ENCODE assay signal across 10 cellular contexts in genomic region chr11:130212431-130212961, GRCh38. TPM values are rescaled to one million over a fixed set of nuclear protein-coding genes. Genes with fewer than 3 reads are reported as not detected.
DNase-seq lines count a peak whose midpoint lies in the region; ATAC-seq, FAIRE-seq and TF ChIP-seq lines count a peak whose summit lies in the region.
"Had no signal": no experiment of that assay in that cellular context is flagged by ENCODE, and none has a peak within 500 bp of the region (broad histone marks: within the 10 kb centered on the region; RNA-seq: fewer than 3 reads in every experiment).

No MANE protein-coding gene starts in this region.

- H3K27ac Mint-ChIP-seq in WTC11 = no peak overlapping the region
- H3K27ac Mint-ChIP-seq: activated naive CD8-positive, alpha-beta T cell had no signal

- H3K36me3 ChIP-seq in HepG2 (replicated peaks in 1 of 2; ENCODE audit: control insufficient read depth in 1 of 2, insufficient read depth in 2 of 2, low read length in 2 of 2) (no peaks in the 10 kb centered on the region), mammary epithelial cell (ENCODE audit: insufficient read depth, low read length) (peaks cover 2% of the 10 kb centered on the region)
- H3K36me3 ChIP-seq: SJSA1 had no signal

- no peaks in the 10 kb centered on the region for H3K9me3 Mint-ChIP-seq in WTC11

- TF ChIP-seq CTCF in WTC11 (IDR thresholded peaks at IDR 0.05) = no peak
- no peak for TF ChIP-seq CTCF in HepG2 (CRISPR knock-in tag; IDR thresholded peaks at IDR 0.05)
- TF ChIP-seq CTCF in mammary epithelial cell (conservative IDR thresholded peaks at IDR 0.05 in 1 of 2, IDR thresholded peaks at IDR 0.05 in 1 of 2; ENCODE audit: extremely low read depth in 1 of 2, insufficient read depth in 1 of 2, low read depth in 1 of 2, low read length in 2 of 2) = no peak

- H3K27me3 ChIP-seq in HepG2 (ENCODE audit: control insufficient read depth in 1 of 2, insufficient read depth in 2 of 2, low read length in 2 of 2) (peaks cover 0 to 25% of the 10 kb centered on the region in 2 experiments; a peak in 4 of 5 replicates), mammary epithelial cell (ENCODE audit: insufficient read depth, low read length) (no peaks in the 10 kb centered on the region)
- H3K27me3 ChIP-seq: SJSA1 had no signal

- CTCF ChIA-PET in WTC11 (lab: Charles Lee) = interaction anchor here (0.6 to 1.6 kb wide), 38 partner anchors 9 to 1135 kb away, joined by 3 to 39 read pairs (median 4); partner anchors contain the start of gene ADAMTS8
- CTCF ChIA-PET in HepG2 (lab: Yijun Ruan, JAX; ENCODE audit: low intra/inter-chr PET ratio, low total read pairs) = interaction anchor here (0.6 to 1.6 kb wide), 3 partner anchors 156 to 649 kb away, joined by 3 to 9 read pairs (median 4); no protein-coding TSS in a partner anchor
- CTCF ChIA-PET in mammary epithelial cell (lab: Charles Lee; ENCODE audit: low non-redundant PET) = interaction anchor here (0.5 to 1.1 kb wide), 6 partner anchors 26 to 159 kb away, joined by 3 to 23 read pairs (median 3); no protein-coding TSS in a partner anchor

- H3K79me2 ChIP-seq in HepG2 (ENCODE audit: insufficient read depth, low read length) (no peaks in the 10 kb centered on the region), mammary epithelial cell (ENCODE audit: insufficient read depth, low read length) (no peaks in the 10 kb centered on the region)

- H3K4me3 ChIP-seq in HepG2 (replicated peaks in 1 of 3; ENCODE audit: insufficient read depth in 1 of 3, low read depth in 2 of 3, low read length in 3 of 3) (peak overlapping the region in 1 of 3 experiments; percentile 48; a peak in 2 of 6 replicates), mammary epithelial cell (replicated peaks in 1 of 3; ENCODE audit: insufficient read depth in 1 of 3, low read depth in 2 of 3, low read length in 3 of 3) (no peak overlapping the region)
- H3K4me3 ChIP-seq: SJSA1 had no signal

- H3K9me3 ChIP-seq in HepG2 (ENCODE audit: low read length) = no peaks in the 10 kb centered on the region
- H3K9me3 ChIP-seq in mammary epithelial cell (replicated peaks; ENCODE audit: insufficient read depth, low read length) = no peaks in the 10 kb centered on the region
- H3K9me3 ChIP-seq: SJSA1 had no signal

- H3K9ac ChIP-seq in HepG2 (ENCODE audit: insufficient read depth, low read depth, low read length) (no peak overlapping the region), mammary epithelial cell (ENCODE audit: insufficient read depth, low read length) (no peak overlapping the region)

- peak; percentile 10 for ATAC-seq in GM19351 (IDR thresholded peaks at IDR 0.05; ENCODE audit: unreplicated experiment)
- no peak for ATAC-seq in WTC11
- peak; percentile 43 for ATAC-seq in HepG2
- no peak for ATAC-seq in GM19397 (IDR thresholded peaks at IDR 0.05; ENCODE audit: unreplicated experiment)

- H4K20me1 ChIP-seq in HepG2 (ENCODE audit: insufficient read depth, low read length) (no peaks in the 10 kb centered on the region), mammary epithelial cell (ENCODE audit: insufficient read depth, low read length) (no peaks in the 10 kb centered on the region)

- peaks cover 19% of the 10 kb centered on the region for H3K4me1 Mint-ChIP-seq in WTC11

- dilution Hi-C loops in mammary epithelial cell (cut with HindIII; ENCODE audit: low sequenced_read_pairs) = loop anchor here (25.0 kb wide), 1 partner anchor 650 kb away; no protein-coding TSS in a partner anchor

- no peaks in the 10 kb centered on the region for H3K36me3 Mint-ChIP-seq in WTC11
- H3K36me3 Mint-ChIP-seq: activated naive CD8-positive, alpha-beta T cell had no signal

- intact Hi-C loops in HepG2 (cut with micrococcal nuclease; ENCODE audit: unreplicated experiment) (loop anchor here (2.0 to 5.0 kb wide), 2 partner anchors 180 to 682 kb away; no protein-coding TSS in a partner anchor), mammary epithelial cell (cut with micrococcal nuclease) (loop anchor here (5.0 to 10.0 kb wide), 3 partner anchors 100 to 682 kb away; partner anchors contain the start of gene ZBTB44)

- H2AFZ ChIP-seq in HepG2 (ENCODE audit: low read length) (no peak overlapping the region), mammary epithelial cell (ENCODE audit: low read depth, low read length) (no peak overlapping the region)

- H3K4me1 ChIP-seq in HepG2 (ENCODE audit: insufficient read depth, low read length) (peaks cover 22% of the 10 kb centered on the region), mammary epithelial cell (ENCODE audit: insufficient read depth, low read length) (no peaks in the 10 kb centered on the region)
- H3K4me1 ChIP-seq: SJSA1 had no signal

- POLR2A ChIA-PET in WTC11 (lab: Charles Lee) (interaction anchor here (0.6 kb wide), 1 partner anchor 19 kb away, joined by 3 read pairs; no protein-coding TSS in a partner anchor), HepG2 (lab: Yijun Ruan, JAX) (interaction anchor here (1.6 kb wide), 1 partner anchor 31 kb away, joined by 8 read pairs; no protein-coding TSS in a partner anchor)

- no peak for TF ChIP-seq RAD21 in HepG2 (CRISPR knock-in tag; IDR thresholded peaks at IDR 0.05)

- TF ChIP-seq EP300 in HepG2 (IDR thresholded peaks at IDR 0.05; ENCODE audit: low read depth in 2 of 2, low read length in 2 of 2) = no peak
- no peak for TF ChIP-seq EP300 in HepG2 (CRISPR knock-in tag; IDR thresholded peaks at IDR 0.05; ENCODE audit: borderline replicate concordance)

- no peak for TF ChIP-seq POLR2A in HepG2 (IDR thresholded peaks at IDR 0.05; ENCODE audit: insufficient read depth in 1 of 2, low read depth in 2 of 2, low read length in 2 of 2)

- in situ Hi-C loops in HepG2 (cut with HindIII; ENCODE audit: extremely low pct_ligation_motif_present, low pct_unique_long_range_greater_than_20kb) = loop anchor here (5.0 to 25.0 kb wide), 4 partner anchors 152 to 675 kb away; no protein-coding TSS in a partner anchor
- in situ Hi-C loops in mammary epithelial cell (cut with MboI; ENCODE audit: low sequenced_read_pairs in 2 of 2) = loop anchor here (25.0 kb wide), 3 partner anchors 200 to 675 kb away; no protein-coding TSS in a partner anchor

- 51% methylated on average over 8 of the region's 11 CpGs for WGBS in HepG2 (ENCODE audit: low lambda C conversion rate)
- 81% methylated on average over 9 of the region's 11 CpGs for WGBS in mammary epithelial cell (ENCODE audit: low coverage, missing lambda C conversion rate)

- peak; percentile 51 for DNase-seq in 8988T
- DNase-seq in WTC11 (ENCODE audit: low spot score) = peak; percentile 9
- no peak for DNase-seq in HepG2 (ENCODE audit: low spot score)
- no peak for DNase-seq in NK-92 treated with Interleukin-12 subunit alpha and Interleukin-12 subunit beta, amount 100 ng/mL, for 24 hours (lab: John Stamatoyannopoulos, UW)
- DNase-seq in RKO (ENCODE audit: low spot score) = no peak
- no peak for DNase-seq in mammary epithelial cell

- no TSS peak for BruUV-seq in HepG2 (replicated peaks; lab: Mats Ljungman, UMichigan)
- BruUV-seq in mammary epithelial cell (replicated peaks; lab: Mats Ljungman, UMichigan) = no TSS peak

- no peak for FAIRE-seq in HepG2 (lab: Jason Lieb, UNC)

- H3K4me2 ChIP-seq in HepG2 (ENCODE audit: low read depth, low read length) (peak overlapping the region; percentile 64), mammary epithelial cell (ENCODE audit: insufficient read depth, low read depth, low read length) (no peak overlapping the region)

- H3K27me3 Mint-ChIP-seq in WTC11 (ENCODE audit: low read depth) = no peaks in the 10 kb centered on the region

- H3K27ac ChIP-seq in HepG2 (ENCODE audit: extremely low read length, insufficient read depth, low read length) (no peak overlapping the region), mammary epithelial cell (ENCODE audit: insufficient read depth, low read depth, low read length) (no peak overlapping the region)
- H3K27ac ChIP-seq: SJSA1 had no signal

- H3K4me3 Mint-ChIP-seq in WTC11 = no peak overlapping the region
- H3K4me3 Mint-ChIP-seq: activated naive CD8-positive, alpha-beta T cell had no signal

TF ChIP-seq in WTC11, 78 proteins besides CTCF, POLR2A, EP300 and RAD21 (continues in another document):
- TF ChIP-seq GRHL2 (CRISPR knock-in tag; IDR thresholded peaks at IDR 0.05; ENCODE audit: insufficient replicate concordance, severe bottlenecking) = no peak
- no peak for TF ChIP-seq GABPB1 (CRISPR knock-in tag; IDR thresholded peaks at IDR 0.05)

TF ChIP-seq in HepG2, 621 proteins besides CTCF, POLR2A, EP300 and RAD21 (continues in another document):
- no peak for TF ChIP-seq ZNF180 (CRISPR knock-in tag; IDR thresholded peaks at IDR 0.05; ENCODE audit: borderline replicate concordance, low read depth)
- TF ChIP-seq HHEX (CRISPR knock-in tag; IDR thresholded peaks at IDR 0.05) = no peak
- TF ChIP-seq PITX1 (CRISPR knock-in tag; IDR thresholded peaks at IDR 0.05) = no peak

RNA-seq across cellular contexts. Expression of gene ST14, which starts 52.9 kb away (rescaled TPM):
- total RNA-seq in WTC11 (2021) (27.5 to 33.9 TPM (median 27.8 TPM) in 3 replicates), HepG2 (2016; rRNA removed; fragmentation: Illumina TruSeq; extraction: Trizol) (0.69 and 1.4 TPM in 2 replicates), mammary epithelial cell (10 to 100 TPM; 83.9 to 87.0 TPM)
- total RNA-seq in HepG2 (2016; cell fraction: cytosol; rRNA removed; fragmentation: Illumina TruSeq; extraction: Trizol; ENCODE audit: low read depth) = 0.26 and 0.30 TPM in 2 replicates
- 0.55 and 1.3 TPM in 2 replicates for total RNA-seq in HepG2 (2016; cell fraction: insoluble cytoplasmic fraction; rRNA removed; fragmentation: Illumina TruSeq; extraction: Trizol)
- 0.65 and 0.72 TPM in 2 replicates for total RNA-seq in HepG2 (2016; cell fraction: membrane; rRNA removed; fragmentation: Illumina TruSeq; extraction: Trizol)
- 0.94 and 0.99 TPM in 2 replicates for total RNA-seq in HepG2 (2016; cell fraction: nucleus; rRNA removed; fragmentation: Illumina TruSeq; extraction: Trizol)
- polyA plus RNA-seq in HepG2 (2011; rRNA removed) (0.88 and 1.1 TPM in 2 replicates), mammary epithelial cell (72.9 TPM)
- polyA plus RNA-seq in HepG2 (2011; cell fraction: cytosol; rRNA removed) = 0.90 and 1.3 TPM in 2 replicates
- polyA plus RNA-seq in HepG2 (2011; cell fraction: nucleus; rRNA removed) = 2.7 and 3.0 TPM in 2 replicates
- polyA plus RNA-seq in HepG2 (2012) = 0.76 and 1.3 TPM in 2 replicates
- 0.14 and 0.15 TPM in 2 replicates for polyA plus RNA-seq in HepG2 (2016; cell fraction: cytosol; fragmentation: Illumina TruSeq; extraction: Trizol; ENCODE audit: low read depth)
- 0.84 and 1.1 TPM in 2 replicates for polyA plus RNA-seq in HepG2 (2016; cell fraction: insoluble cytoplasmic fraction; fragmentation: Illumina TruSeq; extraction: Trizol; ENCODE audit: low read depth)
- 0.31 and 0.55 TPM in 2 replicates for polyA plus RNA-seq in HepG2 (2016; cell fraction: membrane; fragmentation: Illumina TruSeq; extraction: Trizol; ENCODE audit: low read depth)
- polyA plus RNA-seq in HepG2 (2016; cell fraction: nucleus; fragmentation: Illumina TruSeq; extraction: Trizol; ENCODE audit: insufficient read depth, low read depth) = 2.0 and 2.6 TPM in 2 replicates
- 2.0 and 3.1 TPM in 2 replicates for polyA minus RNA-seq in HepG2 (2011; rRNA and poly(A)+ RNA removed; ENCODE audit: low replicate concordance)
- polyA minus RNA-seq in HepG2 (2011; cell fraction: cytosol; rRNA and poly(A)+ RNA removed) = 0.62 and 0.79 TPM in 2 replicates
- polyA minus RNA-seq in HepG2 (2011; cell fraction: nucleus; rRNA and poly(A)+ RNA removed) = 0.64 and 0.87 TPM in 2 replicates
- polyA minus RNA-seq in mammary epithelial cell = 59.8 TPM
- total RNA-seq: SJSA1 had no signal

Comparison
In these comparisons a context has a peak if more than half of its experiments do, and no peak if none do; other contexts are left out.
1. DNase-seq: peak in 8988T (single experiment) and WTC11 (single experiment); none in HepG2 (single experiment), NK-92 treated with Interleukin-12 subunit alpha and Interleukin-12 subunit beta, amount 100 ng/mL, for 24 hours (single experiment), RKO (single experiment) and mammary epithelial cell (single experiment).
2. ATAC-seq: peak in GM19351 (single experiment) and HepG2 (single experiment); none in WTC11 (single experiment) and GM19397 (single experiment).
3. RNA of gene ST14, which starts 52.9 kb away (total RNA-seq): 83.9 to 87.0 TPM in mammary epithelial cell and 27.5 to 33.9 TPM in WTC11; 0.26 to 1.4 TPM in HepG2; every median in the first group is over 10 times any median in the second.